In the genomic region with DNA sequence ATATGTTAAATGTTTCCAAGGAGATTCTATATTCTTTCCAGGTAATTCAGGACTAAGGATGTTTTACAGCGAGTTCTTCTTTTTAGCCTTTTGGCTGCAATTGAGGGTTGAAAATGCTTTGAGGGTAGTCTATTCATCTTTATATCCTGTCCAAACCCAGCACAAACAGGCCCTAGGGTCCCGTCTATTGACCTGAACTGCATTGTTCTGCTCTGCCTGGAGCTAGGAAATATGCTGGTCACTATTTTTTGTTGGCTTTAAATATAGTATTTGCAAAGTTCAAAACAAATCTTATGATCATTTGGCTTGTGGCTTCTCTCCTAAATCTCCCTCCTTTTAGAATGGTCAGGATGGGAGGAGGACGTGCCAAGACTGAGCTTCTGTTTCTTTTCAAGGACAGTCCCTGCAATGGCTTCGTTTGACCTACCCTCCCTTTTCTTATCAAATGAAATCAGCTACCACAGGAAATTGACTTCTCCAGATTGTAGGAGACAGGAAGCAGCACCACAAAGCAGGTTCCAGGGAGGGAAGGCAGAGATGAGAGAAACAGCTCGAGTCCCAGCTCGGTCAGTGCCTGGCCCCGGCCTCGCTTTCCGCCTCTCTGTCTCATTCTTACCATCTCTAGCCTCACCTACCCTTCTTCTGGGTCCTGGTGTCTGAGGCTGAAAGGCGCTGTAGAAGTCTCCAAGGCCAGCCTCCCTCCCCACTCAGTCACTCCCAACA, we compare ENCODE assay signal across 9 cellular contexts. TPM values are rescaled to one million over a fixed set of nuclear protein-coding genes. Genes with fewer than 3 reads are reported as not detected.
DNase-seq lines count a peak whose midpoint lies in the region; ATAC-seq, FAIRE-seq and TF ChIP-seq lines count a peak whose summit lies in the region.
"Had no signal": no experiment of that assay in that cellular context is flagged by ENCODE, and none has a peak within 500 bp of the region (broad histone marks: within the 10 kb centered on the region; RNA-seq: fewer than 3 reads in every experiment).

No MANE protein-coding gene starts in this region.

- H3K4me3 ChIP-seq in PC-9 (no peak overlapping the region), H1 (ENCODE audit: extremely low read depth in 1 of 4, insufficient read depth in 2 of 4, low read depth in 3 of 4, low read length in 4 of 4) (no peak overlapping the region), neural progenitor cell (no peak overlapping the region), dorsolateral prefrontal cortex (no peak overlapping the region)

- intact Hi-C loops in PC-9 (cut with micrococcal nuclease; ENCODE audit: unreplicated experiment) (loop anchor here (5.0 kb wide), 1 partner anchor 180 kb away; no protein-coding TSS in a partner anchor), dorsolateral prefrontal cortex (cut with DNase I) (loop anchor here in 1 of 2 donors (5.0 kb wide), 1 partner anchor 355 kb away; the partner anchor contains the start of gene PIGZ)

- no peak overlapping the region for H4K5ac ChIP-seq in H1 (ENCODE audit: insufficient read length, low read depth, low read length)

- H3K79me2 ChIP-seq in PC-9 (ENCODE audit: low read depth) (no peaks in the 10 kb centered on the region), H1 (ENCODE audit: control insufficient read depth in 1 of 2, insufficient read depth in 2 of 2, low read length in 2 of 2) (no peaks in the 10 kb centered on the region), neural progenitor cell (ENCODE audit: low read depth) (no peaks in the 10 kb centered on the region)

- H3K23me2 ChIP-seq in H1 (ENCODE audit: low read depth, low read length), result no peaks in the 10 kb centered on the region

- H3K4ac ChIP-seq in H1 (replicated peaks; ENCODE audit: insufficient read length, low read depth, low read length), result no peak overlapping the region

- peaks cover 2% of the 10 kb centered on the region for H3K27me3 Mint-ChIP-seq in neural progenitor cell (ENCODE audit: insufficient read depth, low read depth)

- TF ChIP-seq RAD21 in H1 (IDR thresholded peaks at IDR 0.05 in 1 of 2, conservative IDR thresholded peaks at IDR 0.05 in 1 of 2; ENCODE audit: low read depth in 2 of 2, low read length in 2 of 2), result no peak

- no peak overlapping the region for H2BK120ac ChIP-seq in H1 (replicated peaks; ENCODE audit: low read depth, low read length)

- H3K4me2 ChIP-seq in PC-9 (0 out of 2 replicates have a peak overlapping the region, but pooled peaks have one; percentile 24), H1 (ENCODE audit: insufficient read depth in 1 of 2, low read depth in 2 of 2, low read length in 2 of 2) (no peak overlapping the region), neural progenitor cell (no peak overlapping the region)

- peak overlapping the region; percentile 35; the same call in 1 of the 2 replicates for H2BK20ac ChIP-seq in H1 (ENCODE audit: low read length)

- no peak overlapping the region for H3K14ac ChIP-seq in H1 (ENCODE audit: insufficient read length)

- H2BK12ac ChIP-seq in H1 (ENCODE audit: low read depth, low read length), result 0 out of 2 replicates have a peak overlapping the region, but pooled peaks have one; percentile 19

- H3K23ac ChIP-seq in H1 (ENCODE audit: insufficient read length), result no peak overlapping the region

- H3K9ac ChIP-seq in H1 (replicated peaks in 1 of 4; ENCODE audit: extremely low read depth in 1 of 4, low read depth in 3 of 4, low read length in 3 of 4) (no peak overlapping the region), neural progenitor cell (no peak overlapping the region)

- H3K27ac Mint-ChIP-seq in neural progenitor cell, result no peak overlapping the region

- H3K9me3 ChIP-seq in PC-9 (ENCODE audit: insufficient read depth, low read depth) (no peaks in the 10 kb centered on the region), H1 (ENCODE audit: insufficient read depth in 2 of 2, low read depth in 1 of 2, low read length in 1 of 2) (no peaks in the 10 kb centered on the region), neural progenitor cell (ENCODE audit: low read depth) (no peaks in the 10 kb centered on the region)

- H2BK15ac ChIP-seq in H1 (ENCODE audit: low read length), result no peak overlapping the region

- BruUV-seq in PC-9 (replicated peaks; lab: Mats Ljungman, UMichigan), result no TSS peak

- H3K18ac ChIP-seq in H1 (ENCODE audit: extremely low read depth, low read length), result no peak overlapping the region

- no peaks in the 10 kb centered on the region for H3K9me2 ChIP-seq in PC-9 (ENCODE audit: insufficient read depth)

- TF ChIP-seq CTCF in PC-9 (conservative IDR thresholded peaks at IDR 0.05) (no peak), H1 (IDR thresholded peaks at IDR 0.05; ENCODE audit: control extremely low read depth in 1 of 3, insufficient read depth in 1 of 3, low read depth in 1 of 3, low read length in 3 of 3) (no peak), neural progenitor cell (IDR thresholded peaks at IDR 0.05) (no peak), dorsolateral prefrontal cortex (IDR thresholded peaks at IDR 0.05 in 54 of 56, conservative IDR thresholded peaks at IDR 0.05 in 2 of 56; ENCODE audit: low read depth in 1 of 56, partially characterized antibody in 56 of 56) (no peak)

- CTCF ChIA-PET in PC-9 (lab: Charles Lee), result interaction anchor here (0.9 to 1.3 kb wide), 3 partner anchors 73 to 358 kb away, joined by 3 to 4 read pairs (median 3); no protein-coding TSS in a partner anchor
- CTCF ChIA-PET in H1 (lab: Charles Lee; ENCODE audit: partially characterized antibody), result interaction anchor here (0.9 to 11.1 kb wide), 6 partner anchors 10 to 133 kb away, joined by 3 to 143 read pairs (median 3); no protein-coding TSS in a partner anchor

- peaks cover 28% of the 10 kb centered on the region for H3K4me1 ChIP-seq in PC-9 (replicated peaks; ENCODE audit: insufficient read depth)
- H3K4me1 ChIP-seq in H1 (replicated peaks in 1 of 4; ENCODE audit: control insufficient read depth in 3 of 4, insufficient read depth in 4 of 4, low read length in 3 of 4), result peaks cover 0 to 3% (median 0%) of the 10 kb centered on the region in 4 experiments; a peak in 2 of 7 replicates
- H3K4me1 ChIP-seq in neural progenitor cell, result peaks cover 3% of the 10 kb centered on the region
- H3K4me1 ChIP-seq: foreskin keratinocyte had no signal

- H3K27ac ChIP-seq in PC-9, result no peak overlapping the region
- H3K27ac ChIP-seq in H1 (ENCODE audit: low read depth, low read length), result no peak overlapping the region
- no peak overlapping the region for H3K27ac ChIP-seq in neural progenitor cell
- H3K27ac ChIP-seq in dorsolateral prefrontal cortex, result peak overlapping the region in 4 of 59 donors; percentile 1 to 29 (median 16)
- H3K27ac ChIP-seq: foreskin keratinocyte had no signal

- H3F3A ChIP-seq in PC-9 (ENCODE audit: insufficient read depth, low read depth), result peaks cover 12% of the 10 kb centered on the region; the same call in 1 of the 2 replicates
- no peaks in the 10 kb centered on the region for H3F3A ChIP-seq in neural progenitor cell (ENCODE audit: low read depth)

- no peak for ATAC-seq in GM21390 (IDR thresholded peaks at IDR 0.05; ENCODE audit: unreplicated experiment)
- ATAC-seq in HG03175 (IDR thresholded peaks at IDR 0.05; ENCODE audit: unreplicated experiment), result no peak

- DNase-seq in GDM1 (lab: John Stamatoyannopoulos, UW) (peak; percentile 51), PC-9 (peak in 1 of 2 experiments; percentile 33), H1 (ENCODE audit: low read depth in 1 of 2, low spot score in 2 of 2) (no peak), neural progenitor cell (ENCODE audit: low spot score) (no peak), dorsolateral prefrontal cortex (no peak), amygdala (lab: John Stamatoyannopoulos, UW) (no peak)

- H4K8ac ChIP-seq in H1 (ENCODE audit: extremely low read depth, insufficient read depth, low read length), result no peak overlapping the region

- H3K56ac ChIP-seq in H1 (replicated peaks; ENCODE audit: insufficient read length, low read depth, low read length), result no peak overlapping the region

- H2AK5ac ChIP-seq in H1 (ENCODE audit: low read depth, low read length), result no peak overlapping the region

- no peak for TF ChIP-seq EP300 in H1 (IDR thresholded peaks at IDR 0.05; ENCODE audit: borderline replicate concordance in 1 of 2, low read depth in 2 of 2, low read length in 2 of 2)

- no peak overlapping the region; the same call in 1 of the 2 replicates for H2AFZ ChIP-seq in PC-9
- H2AFZ ChIP-seq in H1 (ENCODE audit: low read length), result peak overlapping the region; percentile 27
- H2AFZ ChIP-seq in neural progenitor cell (replicated peaks), result peak overlapping the region; percentile 70

- TF ChIP-seq POLR2A in H1 (IDR thresholded peaks at IDR 0.05; ENCODE audit: control extremely low read depth in 1 of 2, low read depth in 2 of 2, low read length in 2 of 2), result no peak

- H3K79me1 ChIP-seq in H1 (ENCODE audit: low read depth, low read length), result no peaks in the 10 kb centered on the region

- H3K36me3 ChIP-seq in PC-9 (ENCODE audit: low read depth), result no peaks in the 10 kb centered on the region
- H3K36me3 ChIP-seq in H1 (ENCODE audit: control insufficient read depth in 2 of 4, insufficient read depth in 4 of 4, low read length in 3 of 4), result no peaks in the 10 kb centered on the region
- H3K36me3 ChIP-seq in neural progenitor cell, result no peaks in the 10 kb centered on the region

- no peak overlapping the region for H3K4me3 Mint-ChIP-seq in neural progenitor cell

- peaks cover 14% of the 10 kb centered on the region for H3K4me1 Mint-ChIP-seq in neural progenitor cell

- no peaks in the 10 kb centered on the region for H3K36me3 Mint-ChIP-seq in neural progenitor cell

- H3K27me3 ChIP-seq in PC-9 (ENCODE audit: insufficient read depth, low read depth) (no peaks in the 10 kb centered on the region), H1 (replicated peaks in 1 of 4; ENCODE audit: control insufficient read depth in 3 of 4, extremely low read depth in 1 of 4, insufficient read depth in 3 of 4, low read length in 3 of 4) (no peaks in the 10 kb centered on the region), neural progenitor cell (no peaks in the 10 kb centered on the region), dorsolateral prefrontal cortex (no peaks in the 10 kb centered on the region)
- H3K27me3 ChIP-seq: foreskin keratinocyte had no signal

- WGBS in H1 (ENCODE audit: extremely low coverage in 1 of 2, insufficient coverage in 1 of 2, insufficient read length in 1 of 2, insufficient replicate concordance in 2 of 2, low coverage in 1 of 2, low lambda C conversion rate in 2 of 2, missing lambda C conversion rate in 1 of 2), 2 experiments, result 89% methylated on average over 10 of the region's 10 CpGs; no CpG with 5 or more reads in 1 of the 2 experiments

- peak overlapping the region; percentile 36; the same call in 1 of the 2 replicates for H2BK5ac ChIP-seq in H1 (ENCODE audit: low read depth, low read length)

- peak overlapping the region; percentile 47 for H4K91ac ChIP-seq in H1 (replicated peaks; ENCODE audit: insufficient read length, low read length)

- no peaks in the 10 kb centered on the region for H3K9me3 Mint-ChIP-seq in neural progenitor cell

- FAIRE-seq in H1 (lab: Jason Lieb, UNC), result no peak

- no peaks in the 10 kb centered on the region for H4K20me1 ChIP-seq in PC-9 (ENCODE audit: insufficient read depth)
- H4K20me1 ChIP-seq in H1 (replicated peaks in 1 of 2; ENCODE audit: control insufficient read depth in 1 of 2, insufficient read depth in 2 of 2, low read length in 2 of 2), result no peaks in the 10 kb centered on the region
- H4K20me1 ChIP-seq in neural progenitor cell (ENCODE audit: low read depth), result no peaks in the 10 kb centered on the region

- POLR2A ChIA-PET in PC-9 (lab: Charles Lee; ENCODE audit: unreplicated experiment), result interaction anchor here (0.6 to 0.7 kb wide), 2 partner anchors 10 to 107 kb away, joined by 4 read pairs; no protein-coding TSS in a partner anchor
- POLR2A ChIA-PET in H1 (lab: Charles Lee; ENCODE audit: partially characterized antibody), result interaction anchor here (1.0 kb wide), 1 partner anchor 33 kb away, joined by 3 read pairs; no protein-coding TSS in a partner anchor

RNA-seq across cellular contexts. Expression of gene NRROS, which starts 27.6 kb away (rescaled TPM):
- 2.2 and 3.1 TPM in 2 replicates for total RNA-seq in PC-9 (2021)
- 5.1 and 5.3 TPM in 2 replicates for total RNA-seq in H1 (2021; fragmentation: NEBNext Ultra II Directional; extraction: Animal tissue kit (Norgen Biotek cat#: 25700))
- 6.8 and 7.3 TPM in 2 replicates for polyA plus RNA-seq in H1 (2011; rRNA removed)
- 2.3 TPM for polyA plus RNA-seq in H1 (2011; cell fraction: cytosol; rRNA removed)
- polyA plus RNA-seq in H1 (2011; cell fraction: nucleus; rRNA removed), result 5.1 TPM
- 3.4 to 7.6 TPM (median 6.4 TPM) in 4 replicates for polyA plus RNA-seq in H1 (2012, experiment 1 of 2)
- 5.6 TPM for polyA plus RNA-seq in H1 (2012, experiment 2 of 2)
- polyA plus RNA-seq in H1 (2013, experiment 1 of 2), result 10.3 TPM
- polyA plus RNA-seq in H1 (2013, experiment 2 of 2), result 10.1 TPM
- 2.2 and 2.6 TPM in 2 replicates for polyA minus RNA-seq in H1 (2011; rRNA and poly(A)+ RNA removed)
- polyA minus RNA-seq in H1 (2011; cell fraction: cytosol; rRNA and poly(A)+ RNA removed), result 1.2 TPM
- 2.8 TPM for polyA minus RNA-seq in H1 (2011; cell fraction: nucleus; rRNA and poly(A)+ RNA removed)
- 0.58 and 1.7 TPM in 2 replicates for total RNA-seq in neural progenitor cell (ENCODE audit: low replicate concordance)
- 1 to 10 TPM; 1.1 to 8.0 (median 3.3) TPM for total RNA-seq in dorsolateral prefrontal cortex

RNA-seq across cellular contexts. Expression of gene FBXO45, which starts 43.5 kb away (rescaled TPM):
- total RNA-seq in PC-9 (2021), result 16.5 and 21.3 TPM in 2 replicates
- 18.0 and 19.4 TPM in 2 replicates for total RNA-seq in H1 (2021; fragmentation: NEBNext Ultra II Directional; extraction: Animal tissue kit (Norgen Biotek cat#: 25700))
- polyA plus RNA-seq in H1 (2011; rRNA removed), result 3.4 and 5.2 TPM in 2 replicates
- 8.5 TPM for polyA plus RNA-seq in H1 (2011; cell fraction: cytosol; rRNA removed)
- 2.5 TPM for polyA plus RNA-seq in H1 (2011; cell fraction: nucleus; rRNA removed)
- polyA plus RNA-seq in H1 (2012, experiment 1 of 2), result 7.3 to 17.0 TPM (median 8.9 TPM) in 4 replicates
- 1.8 TPM for polyA plus RNA-seq in H1 (2012, experiment 2 of 2)
- polyA plus RNA-seq in H1 (2013, experiment 1 of 2), result 13.6 TPM
- 13.6 TPM for polyA plus RNA-seq in H1 (2013, experiment 2 of 2)
- 8.0 and 8.2 TPM in 2 replicates for polyA minus RNA-seq in H1 (2011; rRNA and poly(A)+ RNA removed)
- polyA minus RNA-seq in H1 (2011; cell fraction: cytosol; rRNA and poly(A)+ RNA removed), result 6.5 TPM
- 4.7 TPM for polyA minus RNA-seq in H1 (2011; cell fraction: nucleus; rRNA and poly(A)+ RNA removed)
- total RNA-seq in neural progenitor cell (ENCODE audit: low replicate concordance), result 14.4 and 23.1 TPM in 2 replicates
- 10 to 100 TPM; 12.3 to 28.8 (median 20.8) TPM for total RNA-seq in dorsolateral prefrontal cortex

RNA-seq across cellular contexts. Expression of gene WDR53, which starts 43.6 kb away (rescaled TPM):
- total RNA-seq in PC-9 (2021) (33.5 and 34.8 TPM in 2 replicates), neural progenitor cell (ENCODE audit: low replicate concordance) (9.3 and 9.7 TPM in 2 replicates), dorsolateral prefrontal cortex (10 to 100 TPM in 95 of 120 experiments, 1 to 10 TPM in 25; 6.0 to 19.1 (median 12.3) TPM)
- total RNA-seq in H1 (2021; fragmentation: NEBNext Ultra II Directional; extraction: Animal tissue kit (Norgen Biotek cat#: 25700)), result 17.9 and 18.8 TPM in 2 replicates
- 4.7 and 7.4 TPM in 2 replicates for polyA plus RNA-seq in H1 (2011; rRNA removed)
- polyA plus RNA-seq in H1 (2011; cell fraction: cytosol; rRNA removed), result 13.1 TPM
- 3.2 TPM for polyA plus RNA-seq in H1 (2011; cell fraction: nucleus; rRNA removed)
- 17.6 to 27.4 TPM (median 19.1 TPM) in 4 replicates for polyA plus RNA-seq in H1 (2012, experiment 1 of 2)
- 3.4 TPM for polyA plus RNA-seq in H1 (2012, experiment 2 of 2)
- 13.0 TPM for polyA plus RNA-seq in H1 (2013, experiment 1 of 2)
- polyA plus RNA-seq in H1 (2013, experiment 2 of 2), result 12.2 TPM
- polyA minus RNA-seq in H1 (2011; rRNA and poly(A)+ RNA removed), result 4.2 and 7.6 TPM in 2 replicates
- 1.9 TPM for polyA minus RNA-seq in H1 (2011; cell fraction: cytosol; rRNA and poly(A)+ RNA removed)
- 7.2 TPM for polyA minus RNA-seq in H1 (2011; cell fraction: nucleus; rRNA and poly(A)+ RNA removed)
